Comparison of ENCODE assay signal across 1 cellular context in the genomic region with DNA sequence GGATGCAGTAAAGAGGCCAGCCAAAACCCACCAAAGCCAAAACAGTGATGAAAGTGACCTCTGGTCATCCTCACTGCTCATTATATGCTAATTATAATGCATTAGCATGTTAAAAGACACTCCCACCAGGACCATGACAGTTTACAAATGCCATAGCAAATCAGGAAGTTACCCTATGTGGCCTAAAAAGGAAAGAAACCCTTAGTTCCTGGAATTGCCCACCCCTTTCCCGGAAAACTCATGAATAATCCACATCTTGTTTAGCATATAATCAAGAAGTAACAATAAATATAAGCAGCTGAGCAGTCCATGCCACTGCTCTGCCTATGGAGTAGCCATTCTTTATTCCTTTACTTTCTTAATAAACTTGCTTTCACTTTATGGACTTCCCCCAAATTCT. TPM values are rescaled to one million over a fixed set of nuclear protein-coding genes. Genes with fewer than 3 reads are reported as not detected.
"Had no signal": no experiment of that assay in that cellular context is flagged by ENCODE, and none has a peak within 500 bp of the region (broad histone marks: within the 10 kb centered on the region; RNA-seq: fewer than 3 reads in every experiment).

No MANE protein-coding gene starts in this region.

RNA-seq across cellular contexts. Expression of gene FLVCR2, which starts 21.7 kb away (rescaled TPM):
- total RNA-seq: OCI-LY7 had no signal
